ENCODE assay signal across 9 cellular contexts in the genomic region with DNA sequence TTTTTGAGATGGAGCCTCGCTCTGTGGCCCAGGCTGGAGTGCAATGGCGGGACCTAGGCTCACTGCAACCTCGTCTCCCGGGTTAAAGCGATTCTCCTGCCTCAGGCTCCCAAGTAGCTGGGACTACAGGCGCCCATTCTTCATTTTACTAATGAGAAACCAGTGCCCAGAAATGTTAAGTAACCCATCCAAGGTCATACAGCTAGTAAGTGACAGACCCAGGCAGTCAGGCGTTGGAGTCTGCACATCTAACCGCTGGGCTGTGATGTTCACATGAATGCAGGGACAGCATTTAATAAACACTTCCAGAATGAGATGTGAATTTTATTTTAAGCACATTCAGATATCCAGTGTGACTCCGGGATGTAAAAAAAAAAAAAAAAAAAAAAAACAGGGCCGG. TPM values are rescaled to one million over a fixed set of nuclear protein-coding genes. Genes with fewer than 3 reads are reported as not detected.
DNase-seq lines count a peak whose midpoint lies in the region; ATAC-seq, FAIRE-seq and TF ChIP-seq lines count a peak whose summit lies in the region.
"Had no signal": no experiment of that assay in that cellular context is flagged by ENCODE, and none has a peak within 500 bp of the region (broad histone marks: within the 10 kb centered on the region; RNA-seq: fewer than 3 reads in every experiment).

No MANE protein-coding gene starts in this region.

- peaks cover 6% of the 10 kb centered on the region for H3K27me3 Mint-ChIP-seq in GM23338 (ENCODE audit: insufficient read depth, low read depth, poor library complexity)
- H3K27me3 Mint-ChIP-seq in activated naive CD8-positive, alpha-beta T cell treated with anti-CD3 and anti-CD28 coated beads, Interleukin-2, amount 50 U/mL, for 24 hours = no peaks in the 10 kb centered on the region

- peak overlapping the region; percentile 36 for H2BK120ac ChIP-seq in mesendoderm (ENCODE audit: low read depth, low read length)

- H3K4ac ChIP-seq in mesendoderm (ENCODE audit: low read depth, low read length) = peak overlapping the region; percentile 64

- H4K5ac ChIP-seq in mesendoderm (ENCODE audit: low read length) = no peak overlapping the region

- H2AK5ac ChIP-seq in mesendoderm (ENCODE audit: low read length) = no peak overlapping the region

- H3K79me1 ChIP-seq in mesendoderm (ENCODE audit: low read length) = peaks cover 10% of the 10 kb centered on the region

- ATAC-seq in GM23338 = no peak
- ATAC-seq in activated naive CD8-positive, alpha-beta T cell treated with anti-CD3 and anti-CD28 coated beads, Interleukin-2, amount 50 U/mL, for 24 hours = no peak

- no peak for TF ChIP-seq CTCF in 22Rv1 (IDR thresholded peaks at IDR 0.05)
- no peak for TF ChIP-seq CTCF in GM23338 (conservative IDR thresholded peaks at IDR 0.05; ENCODE audit: low read depth in 2 of 2)

- H4K20me1 ChIP-seq in GM23338 (replicated peaks; ENCODE audit: insufficient read depth) = 0 out of 2 replicates have a peak, but pooled peaks cover 5% of the 10 kb centered on the region

- no peaks in the 10 kb centered on the region for H3K9me2 ChIP-seq in GM23338 (ENCODE audit: insufficient read depth)

- no peak overlapping the region for H3K23ac ChIP-seq in mesendoderm (ENCODE audit: low read length)

- H3K4me2 ChIP-seq in GM23338 (peak overlapping the region; percentile 76), mesendoderm (ENCODE audit: low read length) (no peak overlapping the region)

- no peak overlapping the region for H3K27ac Mint-ChIP-seq in GM23338
- no peak overlapping the region for H3K27ac Mint-ChIP-seq in activated naive CD8-positive, alpha-beta T cell treated with anti-CD3 and anti-CD28 coated beads, Interleukin-2, amount 50 U/mL, for 24 hours

- H2BK15ac ChIP-seq in mesendoderm (replicated peaks; ENCODE audit: low read depth) = no peak overlapping the region

- H3K36me3 Mint-ChIP-seq in GM23338 (ENCODE audit: low read depth) = peaks cover 4% of the 10 kb centered on the region; the same call in 1 of the 3 replicates
- H3K36me3 Mint-ChIP-seq in activated naive CD8-positive, alpha-beta T cell treated with anti-CD3 and anti-CD28 coated beads, Interleukin-2, amount 50 U/mL, for 24 hours (ENCODE audit: low read depth) = peaks cover 4% of the 10 kb centered on the region

- H3K27ac ChIP-seq in 22Rv1 (peak overlapping the region; percentile 95), GM23338 (ENCODE audit: low read depth) (no peak overlapping the region), mesendoderm (ENCODE audit: low read depth, low read length) (peak overlapping the region; percentile 53)

- no peak for FAIRE-seq in GM12892 (lab: Jason Lieb, UNC)

- H3K27me3 ChIP-seq in GM23338 (ENCODE audit: insufficient read depth) = no peaks in the 10 kb centered on the region
- no peaks in the 10 kb centered on the region for H3K27me3 ChIP-seq in mesendoderm (ENCODE audit: insufficient read depth, low read length, poor library complexity)

- peak overlapping the region; percentile 22; the same call in 1 of the 3 replicates for H3K4me3 Mint-ChIP-seq in GM23338
- peak overlapping the region; percentile 97 for H3K4me3 Mint-ChIP-seq in activated naive CD8-positive, alpha-beta T cell treated with anti-CD3 and anti-CD28 coated beads, Interleukin-2, amount 50 U/mL, for 24 hours

- H3K79me2 ChIP-seq in GM23338 (replicated peaks; ENCODE audit: insufficient read depth) = peaks cover 41% of the 10 kb centered on the region
- H3K79me2 ChIP-seq in mesendoderm (ENCODE audit: control insufficient read depth, insufficient read depth, low read length) = peaks cover 25% of the 10 kb centered on the region

- no peaks in the 10 kb centered on the region for H3F3A ChIP-seq in GM23338 (replicated peaks; ENCODE audit: low read depth)

- H3K4me1 ChIP-seq in GM23338 (ENCODE audit: insufficient read depth) (peaks cover 16% of the 10 kb centered on the region), mesendoderm (ENCODE audit: control insufficient read depth, low read depth, low read length) (peaks cover 7% of the 10 kb centered on the region)

- peak overlapping the region; percentile 94 for H3K9ac ChIP-seq in mesendoderm (ENCODE audit: low read length)

- no peak overlapping the region for H2BK5ac ChIP-seq in mesendoderm (ENCODE audit: low read length)

- H3K36me3 ChIP-seq in GM23338 (ENCODE audit: insufficient read depth) (no peaks in the 10 kb centered on the region), mesendoderm (ENCODE audit: control insufficient read depth, insufficient read depth, low read length) (no peaks in the 10 kb centered on the region)

- peak overlapping the region; percentile 63 for H3K4me3 ChIP-seq in GM23338
- H3K4me3 ChIP-seq in mesendoderm (ENCODE audit: low read length) = no peak overlapping the region

- peaks cover 10% of the 10 kb centered on the region for H3K4me1 Mint-ChIP-seq in GM23338
- peaks cover 38% of the 10 kb centered on the region for H3K4me1 Mint-ChIP-seq in activated naive CD8-positive, alpha-beta T cell treated with anti-CD3 and anti-CD28 coated beads, Interleukin-2, amount 50 U/mL, for 24 hours

- H3K18ac ChIP-seq in mesendoderm (ENCODE audit: low read length) = peak overlapping the region; percentile 73

- peak overlapping the region; percentile 42 for H4K8ac ChIP-seq in mesendoderm (ENCODE audit: low read depth, low read length)

- peak overlapping the region; percentile 98 for H3K56ac ChIP-seq in mesendoderm (ENCODE audit: low read length)

- DNase-seq in GM23338 (ENCODE audit: low spot score) (no peak), mesendoderm (peak; percentile 8), GM12892 (ENCODE audit: insufficient read length) (no peak), dedifferentiated amniotic fluid mesenchymal stem cell (ENCODE audit: extremely low spot score) (no peak), DMS79 (lab: John Stamatoyannopoulos, UW) (no peak), NAMALWA (ENCODE audit: low spot score) (no peak)
- no peak for DNase-seq in activated naive CD8-positive, alpha-beta T cell treated with anti-CD3 and anti-CD28 coated beads, Interleukin-2, amount 50 U/mL, for 24 hours
- DNase-seq: stimulated activated naive CD4-positive, alpha-beta T cell treated with Interleukin-2 at 50 U/mL for 16 hours had no signal

- H2AFZ ChIP-seq in GM23338 = 0 out of 2 replicates have a peak overlapping the region, but pooled peaks have one; percentile 69

- TF ChIP-seq POLR2A in GM12892 (IDR thresholded peaks at IDR 0.05; ENCODE audit: low read depth, low read length) = no peak

- no CpG with 5 or more reads among the region's 10 CpGs for WGBS in mesendoderm (ENCODE audit: extremely low coverage, insufficient coverage, low lambda C conversion rate)

- no peaks in the 10 kb centered on the region for H3K9me3 Mint-ChIP-seq in GM23338
- H3K9me3 Mint-ChIP-seq in activated naive CD8-positive, alpha-beta T cell treated with anti-CD3 and anti-CD28 coated beads, Interleukin-2, amount 50 U/mL, for 24 hours = no peaks in the 10 kb centered on the region

TF ChIP-seq in GM23338, 12 proteins besides CTCF, POLR2A, EP300 and RAD21 (continues in another document):
- TF ChIP-seq POLR2AphosphoS5 (IDR thresholded peaks at IDR 0.05; ENCODE audit: low read depth) = no peak
- TF ChIP-seq, protein P1, sequence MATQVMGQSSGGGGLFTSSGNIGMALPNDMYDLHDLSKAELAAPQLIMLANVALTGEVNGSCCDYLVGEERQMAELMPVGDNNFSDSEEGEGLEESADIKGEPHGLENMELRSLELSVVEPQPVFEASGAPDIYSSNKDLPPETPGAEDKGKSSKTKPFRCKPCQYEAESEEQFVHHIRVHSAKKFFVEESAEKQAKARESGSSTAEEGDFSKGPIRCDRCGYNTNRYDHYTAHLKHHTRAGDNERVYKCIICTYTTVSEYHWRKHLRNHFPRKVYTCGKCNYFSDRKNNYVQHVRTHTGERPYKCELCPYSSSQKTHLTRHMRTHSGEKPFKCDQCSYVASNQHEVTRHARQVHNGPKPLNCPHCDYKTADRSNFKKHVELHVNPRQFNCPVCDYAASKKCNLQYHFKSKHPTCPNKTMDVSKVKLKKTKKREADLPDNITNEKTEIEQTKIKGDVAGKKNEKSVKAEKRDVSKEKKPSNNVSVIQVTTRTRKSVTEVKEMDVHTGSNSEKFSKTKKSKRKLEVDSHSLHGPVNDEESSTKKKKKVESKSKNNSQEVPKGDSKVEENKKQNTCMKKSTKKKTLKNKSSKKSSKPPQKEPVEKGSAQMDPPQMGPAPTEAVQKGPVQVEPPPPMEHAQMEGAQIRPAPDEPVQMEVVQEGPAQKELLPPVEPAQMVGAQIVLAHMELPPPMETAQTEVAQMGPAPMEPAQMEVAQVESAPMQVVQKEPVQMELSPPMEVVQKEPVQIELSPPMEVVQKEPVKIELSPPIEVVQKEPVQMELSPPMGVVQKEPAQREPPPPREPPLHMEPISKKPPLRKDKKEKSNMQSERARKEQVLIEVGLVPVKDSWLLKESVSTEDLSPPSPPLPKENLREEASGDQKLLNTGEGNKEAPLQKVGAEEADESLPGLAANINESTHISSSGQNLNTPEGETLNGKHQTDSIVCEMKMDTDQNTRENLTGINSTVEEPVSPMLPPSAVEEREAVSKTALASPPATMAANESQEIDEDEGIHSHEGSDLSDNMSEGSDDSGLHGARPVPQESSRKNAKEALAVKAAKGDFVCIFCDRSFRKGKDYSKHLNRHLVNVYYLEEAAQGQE (IDR thresholded peaks at IDR 0.05; ENCODE audit: unreplicated experiment) = no peak
- TF ChIP-seq EZH2 (IDR thresholded peaks at IDR 0.05; ENCODE audit: low read depth, unreplicated experiment) = no peak
- TF ChIP-seq JUNB (IDR thresholded peaks at IDR 0.05; ENCODE audit: unreplicated experiment) = no peak
- TF ChIP-seq ZNF114 (CRISPR knock-in tag; IDR thresholded peaks at IDR 0.05) = no peak

RNA-seq across cellular contexts. Expression of gene TRIP11, which starts 1.3 kb away (rescaled TPM):
- 17.7 and 24.9 TPM in 2 replicates for total RNA-seq in GM23338 (2014; rRNA removed; shearing (Covaris generic))
- polyA plus RNA-seq in GM23338 (2016; fragmentation: Nextera tagmentation; extraction: Ambion mirVana) = 30.6 and 52.2 TPM in 2 replicates
- 12.5 TPM for polyA plus RNA-seq in mesendoderm (2013, experiment 1 of 2)
- polyA plus RNA-seq in mesendoderm (2013, experiment 2 of 2) = 14.3 TPM
- polyA plus RNA-seq in GM12892 (2012; ENCODE audit: missing spikeins) = 16.4 TPM
